17 cellular contexts compared by ENCODE assay signal in genomic region chr12:64137117-64137516, GRCh38.
DNase-seq lines count a peak whose midpoint lies in the region; ATAC-seq and TF ChIP-seq lines count a peak whose summit lies in the region.
"Had no signal": no experiment of that assay in that cellular context is flagged by ENCODE, and none has a peak within 500 bp of the region (broad histone marks: within the 10 kb centered on the region; RNA-seq: fewer than 3 reads in every experiment).

No MANE protein-coding gene starts in this region.

- CTCF ChIA-PET in AG04450 (lab: Charles Lee): no interaction called here

- no peak for DNase-seq in AG04450 (ENCODE audit: low read depth, low spot score)
- peak; percentile 56 for DNase-seq in HCEC 1CT
- peak; percentile 5 for DNase-seq in RPMI7951 (ENCODE audit: low read depth)
- peak; percentile 47 for DNase-seq in fibroblast of villous mesenchyme (ENCODE audit: low read depth)
- no peak for DNase-seq in NCI-H2196 (lab: John Stamatoyannopoulos, UW; ENCODE audit: unreplicated experiment)
- DNase-seq: Calu3; CD8-positive, alpha-beta T cell; H9; NCI-H1105; NCI-H1694 treated with DMSO at 0.1 percent for 48 hours; NCI-H345; PC-9; SJCRH30 had no signal

- no peak for TF ChIP-seq CTCF in AG04450 (IDR thresholded peaks at IDR 0.05; ENCODE audit: low read depth, low read length)
- TF ChIP-seq CTCF in fibroblast of villous mesenchyme (IDR thresholded peaks at IDR 0.05; ENCODE audit: insufficient read depth, low read depth, low read length): no peak

- ATAC-seq in GM21786 (IDR thresholded peaks at IDR 0.05; ENCODE audit: unreplicated experiment) (no peak), GM19455 (IDR thresholded peaks at IDR 0.05; ENCODE audit: unreplicated experiment) (no peak)
- ATAC-seq: CD8-positive, alpha-beta T cell; K562 had no signal

- POLR2A ChIA-PET in AG04450 (lab: Yijun Ruan, JAX): no interaction called here

- peaks cover 14% of the 10 kb centered on the region for H3K9me3 ChIP-seq in AG04450 (ENCODE audit: control insufficient read depth, insufficient read depth, low read length)

- H3K4me3 ChIP-seq in AG04450 (ENCODE audit: low read depth, low read length) (no peak overlapping the region), fibroblast of villous mesenchyme (ENCODE audit: low read depth, low read length) (no peak overlapping the region)
- H3K4me3 ChIP-seq: BLaER1, K562, PC-9, SJCRH30 had no signal

- peak overlapping the region; percentile 21 for H3K27ac ChIP-seq in AG04450 (ENCODE audit: low read depth, low read length)
- H3K27ac ChIP-seq: BLaER1, SJCRH30 had no signal

- H3K27me3 ChIP-seq in AG04450 (ENCODE audit: control insufficient read depth, insufficient read depth, low read length): no peaks in the 10 kb centered on the region
- H3K27me3 ChIP-seq: BLaER1, SJCRH30 had no signal

Comparison
In these comparisons a context has a peak if more than half of its experiments do, and no peak if none do; other contexts are left out.
1. DNase-seq: peak in HCEC 1CT (single experiment), RPMI7951 (single experiment) and fibroblast of villous mesenchyme (single experiment); none in AG04450 (single experiment) and NCI-H2196 (single experiment).